ENCODE assay signal across 4 cellular contexts in the genomic region with DNA sequence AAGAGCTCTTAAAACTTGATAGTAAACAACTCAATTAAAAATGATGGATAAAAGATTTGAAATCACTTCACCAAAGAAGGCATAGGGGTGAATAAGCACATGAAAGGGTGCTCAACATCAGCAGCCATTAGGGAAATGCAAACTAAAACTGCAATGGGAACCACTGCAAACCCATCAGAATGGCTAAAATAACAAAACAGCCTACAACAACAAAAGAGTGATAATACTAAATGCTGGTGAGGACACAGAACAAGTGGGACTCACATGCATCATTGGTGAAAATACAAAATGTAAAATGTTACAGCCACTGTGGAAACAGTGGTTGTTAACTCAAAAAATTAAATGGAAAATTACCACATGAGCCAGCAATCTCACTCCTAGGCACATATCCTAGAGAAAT.
"Had no signal": no experiment of that assay in that cellular context is flagged by ENCODE, and none has a peak within 500 bp of the region (broad histone marks: within the 10 kb centered on the region; RNA-seq: fewer than 3 reads in every experiment).

No MANE protein-coding gene starts in this region.

- FAIRE-seq: G401.6, GM12878, GM12892 had no signal

- H3K4me3 ChIP-seq: GM12878 had no signal

- DNase-seq: GDM1 had no signal
